ENCODE assay signal across 8 cellular contexts in genomic region chr16:30922420-30922959, GRCh38. TPM values are rescaled to one million over a fixed set of nuclear protein-coding genes. Genes with fewer than 3 reads are reported as not detected.
DNase-seq lines count a peak whose midpoint lies in the region; ATAC-seq and TF ChIP-seq lines count a peak whose summit lies in the region.

No MANE protein-coding gene starts in this region.

- peaks cover 10% of the 10 kb centered on the region; the same call in 1 of the 2 replicates for H3K36me3 ChIP-seq in IMR-90 (ENCODE audit: control insufficient read depth, insufficient read depth, low read length)
- no peaks in the 10 kb centered on the region for H3K36me3 ChIP-seq in OCI-LY7 (ENCODE audit: insufficient read depth, low read length)

- peaks cover 47% of the 10 kb centered on the region for H3K36me3 Mint-ChIP-seq in Calu3 (ENCODE audit: insufficient read depth, unreplicated experiment)

- peaks cover 4% of the 10 kb centered on the region; the same call in 1 of the 2 replicates for H4K20me1 ChIP-seq in IMR-90 (ENCODE audit: insufficient read depth, low read length)
- no peaks in the 10 kb centered on the region for H4K20me1 ChIP-seq in OCI-LY7 (ENCODE audit: insufficient read depth, low read length)

- H3K27me3 Mint-ChIP-seq in Calu3 (ENCODE audit: unreplicated experiment) = no peaks in the 10 kb centered on the region

- peak overlapping the region; percentile 98 for H2AK9ac ChIP-seq in IMR-90 (replicated peaks; ENCODE audit: low read depth, low read length, poor library complexity)

- H3K9ac ChIP-seq in IMR-90 (ENCODE audit: low read depth, low read length) = peak overlapping the region; percentile 77

- peak overlapping the region; percentile 92 for H2BK120ac ChIP-seq in IMR-90 (ENCODE audit: low read depth, low read length)

- H3K4me2 ChIP-seq in IMR-90 (ENCODE audit: low read depth, low read length) = peak overlapping the region; percentile 73
- peak overlapping the region; percentile 87 for H3K4me2 ChIP-seq in OCI-LY7 (ENCODE audit: low read length)

- TF ChIP-seq RAD21 in IMR-90 (IDR thresholded peaks at IDR 0.05; ENCODE audit: low read length) = no peak

- 1% methylated on average over 15 of the region's 42 CpGs; no CpG with 5 or more reads in 1 of the 2 experiments for WGBS in IMR-90 (ENCODE audit: extremely low coverage in 2 of 2, insufficient read length in 1 of 2), 2 experiments

- peak overlapping the region; percentile 96 for H4K5ac ChIP-seq in IMR-90 (ENCODE audit: low read depth, low read length)

- no peaks in the 10 kb centered on the region for H3K9me1 ChIP-seq in IMR-90 (ENCODE audit: insufficient read depth, low read length)

- H4K8ac ChIP-seq in IMR-90 (ENCODE audit: low read depth in 2 of 2, low read length in 2 of 2) = peak overlapping the region; percentile 83 to 99

- H2AK5ac ChIP-seq in IMR-90 (ENCODE audit: low read depth, low read length) = peak overlapping the region; percentile 100

- peak overlapping the region; percentile 94 for H3K14ac ChIP-seq in IMR-90 (replicated peaks; ENCODE audit: low read depth, low read length)

- peak overlapping the region; percentile 98 for H3K4ac ChIP-seq in IMR-90 (ENCODE audit: low read depth, low read length)

- no peaks in the 10 kb centered on the region for H3K9me2 ChIP-seq in OCI-LY7 (ENCODE audit: insufficient read depth, low read length)

- intact Hi-C loops in Calu3 (cut with micrococcal nuclease; ENCODE audit: unreplicated experiment) = loop anchor here (1.0 to 5.0 kb wide), 2 partner anchors 78 to 160 kb away; partner anchors contain the start of genes CFAP119 and RNF40
- intact Hi-C loops in IMR-90 (cut with micrococcal nuclease) = loop anchor here (5.0 kb wide), 2 partner anchors 160 to 225 kb away; partner anchors contain the start of genes CFAP119, RNF40 and SRCAP
- intact Hi-C loops in OCI-LY7 (cut with micrococcal nuclease; ENCODE audit: unreplicated experiment) = loop anchor here (1.0 to 2.0 kb wide), 6 partner anchors 34 to 264 kb away; partner anchors contain the start of genes CFAP119, FBRS, RNF40 and SETD1A

- CTCF ChIA-PET in Calu3 (lab: Charles Lee) = interaction anchor here (0.9 kb wide), 1 partner anchor 117 kb away, joined by 3 read pairs; no protein-coding TSS in a partner anchor
- CTCF ChIA-PET in IMR-90 (lab: Yijun Ruan, JAX) = interaction anchor here (0.7 kb wide), 1 partner anchor 943 kb away, joined by 3 read pairs; no protein-coding TSS in a partner anchor
- CTCF ChIA-PET in OCI-LY7 (lab: Charles Lee; ENCODE audit: unreplicated experiment) = no interaction called here

- H3K4me1 ChIP-seq in IMR-90 (ENCODE audit: control insufficient read depth, insufficient read depth, low read length) = peaks cover 2% of the 10 kb centered on the region; the same call in 1 of the 2 replicates
- H3K4me1 ChIP-seq in OCI-LY7 (ENCODE audit: insufficient read depth, low read length, poor library complexity, severe bottlenecking) = peaks cover 14% of the 10 kb centered on the region
- peaks cover 21% of the 10 kb centered on the region for H3K4me1 ChIP-seq in mononuclear cell (ENCODE audit: insufficient read depth, low read length)

- peak overlapping the region; percentile 98 for H4K91ac ChIP-seq in IMR-90 (ENCODE audit: insufficient read depth, low read depth, low read length)

- H3K23ac ChIP-seq in IMR-90 (ENCODE audit: low read depth, low read length) = peak overlapping the region; percentile 87

- H3K79me1 ChIP-seq in IMR-90 (ENCODE audit: low read depth in 1 of 2, low read length in 2 of 2) = peaks cover 4 to 37% of the 10 kb centered on the region in 2 experiments; a peak in 2 of 4 replicates

- H3K27me3 ChIP-seq in IMR-90 (ENCODE audit: control insufficient read depth, insufficient read depth, low read length) = no peaks in the 10 kb centered on the region
- H3K27me3 ChIP-seq in mononuclear cell (ENCODE audit: insufficient read depth, low read length) = no peaks in the 10 kb centered on the region

- H3K27ac ChIP-seq in IMR-90 (ENCODE audit: insufficient read depth, low read length) (peak overlapping the region; percentile 94), OCI-LY7 (ENCODE audit: low read depth, low read length, poor library complexity, severe bottlenecking) (peak overlapping the region; percentile 74)

- BruUV-seq in Calu3 (replicated peaks; lab: Mats Ljungman, UMichigan) = TSS peak; percentile 62
- BruUV-seq in IMR-90 (replicated peaks; lab: Mats Ljungman, UMichigan) = TSS peak; percentile 50
- BruUV-seq in OCI-LY7 (replicated peaks; lab: Mats Ljungman, UMichigan) = TSS peak; percentile 79

- H3K18ac ChIP-seq in IMR-90 (ENCODE audit: low read depth, low read length) = peak overlapping the region; percentile 88

- H3K27ac Mint-ChIP-seq in Calu3 (ENCODE audit: unreplicated experiment) = peak overlapping the region; percentile 100

- H3K9me3 ChIP-seq in IMR-90 (ENCODE audit: control insufficient read depth, insufficient read depth, low read length) (no peaks in the 10 kb centered on the region), OCI-LY7 (ENCODE audit: low read length) (no peaks in the 10 kb centered on the region), mononuclear cell (ENCODE audit: low read depth, low read length) (no peaks in the 10 kb centered on the region)

- TF ChIP-seq CTCF in Calu3 (IDR thresholded peaks at IDR 0.05; ENCODE audit: unreplicated experiment) (no peak), IMR-90 (conservative IDR thresholded peaks at IDR 0.05; ENCODE audit: low read depth, low read length) (no peak), OCI-LY7 (conservative IDR thresholded peaks at IDR 0.05; ENCODE audit: low read length) (no peak), epithelial cell of esophagus (IDR thresholded peaks at IDR 0.05; ENCODE audit: insufficient read depth, low read depth, low read length, missing control alignments) (no peak)

- peak overlapping the region; percentile 92 for H3K56ac ChIP-seq in IMR-90 (ENCODE audit: extremely low read depth, insufficient read depth, low read length)

- in situ Hi-C loops in IMR-90 (cut with MboI; ENCODE audit: low sequenced_read_pairs) = no loop called here

- no peak for TF ChIP-seq POLR2A in IMR-90 (IDR thresholded peaks at IDR 0.05; ENCODE audit: low read depth, low read length)

- ATAC-seq in GM21529 (IDR thresholded peaks at IDR 0.05; ENCODE audit: unreplicated experiment) (peak; percentile 64), IMR-90 (ENCODE audit: low read depth) (peak; percentile 80)

- H2AFZ ChIP-seq in IMR-90 (replicated peaks; ENCODE audit: low read length, poor library complexity) = peak overlapping the region; percentile 99
- H2AFZ ChIP-seq in OCI-LY7 (ENCODE audit: low read length) = peak overlapping the region; percentile 72

- H3K4me1 Mint-ChIP-seq in Calu3 (ENCODE audit: low read depth, unreplicated experiment) = peaks cover 26% of the 10 kb centered on the region

- peak overlapping the region; percentile 65 for H2BK20ac ChIP-seq in IMR-90 (ENCODE audit: low read depth, low read length)

- peak overlapping the region; percentile 94; the same call in 2 of the 3 replicates for H2BK15ac ChIP-seq in IMR-90 (ENCODE audit: low read depth, low read length)

- POLR2A ChIA-PET in IMR-90 (lab: Charles Lee; ENCODE audit: unreplicated experiment) (interaction anchor here (0.7 kb wide), 1 partner anchor 15 kb away, joined by 3 read pairs; no protein-coding TSS in a partner anchor), OCI-LY7 (lab: Charles Lee) (no interaction called here)

- no peaks in the 10 kb centered on the region for H3K9me3 Mint-ChIP-seq in Calu3 (ENCODE audit: low read depth, unreplicated experiment)

- H3K4me3 ChIP-seq in IMR-90 (ENCODE audit: insufficient read depth, low read depth, low read length) (peak overlapping the region; percentile 59), OCI-LY7 (ENCODE audit: low read depth, low read length, poor library complexity, severe bottlenecking) (peak overlapping the region; percentile 74), epithelial cell of esophagus (ENCODE audit: low read length) (peak overlapping the region; percentile 74), mononuclear cell (ENCODE audit: low read length) (peak overlapping the region; percentile 73)

- dilution Hi-C loops in IMR-90 (cut with HindIII; ENCODE audit: low sequenced_read_pairs, unreplicated experiment) = no loop called here

- DNase-seq in Calu3 = peak; percentile 100
- peak; percentile 99 for DNase-seq in IMR-90
- peak; percentile 99 for DNase-seq in OCI-LY7 (ENCODE audit: low spot score)
- peak; percentile 98 for DNase-seq in activated T-cell treated with anti-CD3 and anti-CD28 coated beads for 48 hours (ENCODE audit: low read depth)
- DNase-seq in epithelial cell of esophagus (ENCODE audit: low read depth) = peak; percentile 100
- peak; percentile 98 to 100 for DNase-seq in stimulated activated CD8-positive, alpha-beta memory T cell treated with anti-CD3 and anti-CD28 coated beads, Interleukin-2, amount 100 ng/mL, for 48 hours (ENCODE audit: low read depth in 2 of 2)

- H2BK5ac ChIP-seq in IMR-90 (ENCODE audit: low read depth, low read length, poor library complexity, severe bottlenecking) = peak overlapping the region; percentile 97

- no peaks in the 10 kb centered on the region for H3K79me2 ChIP-seq in OCI-LY7 (ENCODE audit: insufficient read depth, low read depth, low read length)

- H3K4me3 Mint-ChIP-seq in Calu3 (ENCODE audit: low read depth, unreplicated experiment) = peak overlapping the region; percentile 94

RNA-seq across cellular contexts. Expression of gene FBXL19, which starts 0.9 kb away (rescaled TPM):
- total RNA-seq in Calu3 (2022) = 43.2 and 45.7 TPM in 2 replicates
- total RNA-seq in IMR-90 (2012; rRNA removed) = 5.0 and 5.8 TPM in 2 replicates
- polyA plus RNA-seq in IMR-90 (2012; rRNA removed) = 13.8 and 19.6 TPM in 2 replicates
- 14.1 and 16.6 TPM in 2 replicates for polyA plus RNA-seq in IMR-90 (2012; cell fraction: cytosol; rRNA removed)
- 29.8 and 57.4 TPM in 2 replicates for polyA plus RNA-seq in IMR-90 (2012; cell fraction: nucleus; rRNA removed; ENCODE audit: low replicate concordance)
- total RNA-seq in OCI-LY7 (2014; rRNA removed; shearing (Covaris generic)) = 16.1 and 16.2 TPM in 2 replicates
- total RNA-seq in OCI-LY7 (2022) = 30.2 and 34.8 TPM in 2 replicates
- 5.4 TPM for total RNA-seq in mononuclear cell

RNA-seq across cellular contexts. Expression of gene CTF1, which starts 26.1 kb away (rescaled TPM):
- total RNA-seq in Calu3 (2022) (1.9 and 2.3 TPM in 2 replicates), IMR-90 (2012; rRNA removed) (0.18 and 0.56 TPM in 2 replicates), OCI-LY7 (2022) (0.46 and 0.68 TPM in 2 replicates), mononuclear cell (0.21 TPM)
- polyA plus RNA-seq in IMR-90 (2012; rRNA removed) = 12.9 and 13.8 TPM in 2 replicates
- 12.9 and 21.8 TPM in 2 replicates for polyA plus RNA-seq in IMR-90 (2012; cell fraction: cytosol; rRNA removed)
- polyA plus RNA-seq in IMR-90 (2012; cell fraction: nucleus; rRNA removed; ENCODE audit: low replicate concordance) = 10.8 and 14.0 TPM in 2 replicates
- total RNA-seq in OCI-LY7 (2014; rRNA removed; shearing (Covaris generic)) = 0.09 and 0.21 TPM in 2 replicates

RNA-seq across cellular contexts. Expression of gene ORAI3, which starts 26.4 kb away (rescaled TPM):
- total RNA-seq in Calu3 (2022) = 14.7 and 15.4 TPM in 2 replicates
- 6.8 and 6.9 TPM in 2 replicates for total RNA-seq in IMR-90 (2012; rRNA removed)
- polyA plus RNA-seq in IMR-90 (2012; rRNA removed) = 16.9 TPM in 2 replicates
- polyA plus RNA-seq in IMR-90 (2012; cell fraction: cytosol; rRNA removed) = 16.1 and 29.4 TPM in 2 replicates
- 12.4 and 15.2 TPM in 2 replicates for polyA plus RNA-seq in IMR-90 (2012; cell fraction: nucleus; rRNA removed; ENCODE audit: low replicate concordance)
- total RNA-seq in OCI-LY7 (2014; rRNA removed; shearing (Covaris generic)) = 5.7 and 7.8 TPM in 2 replicates
- total RNA-seq in OCI-LY7 (2022) = 16.3 and 18.3 TPM in 2 replicates
- total RNA-seq in mononuclear cell = 11.3 TPM

RNA-seq across cellular contexts. Expression of gene BCL7C, which starts 28.6 kb away (rescaled TPM):
- total RNA-seq in Calu3 (2022) = 22.5 and 26.6 TPM in 2 replicates
- total RNA-seq in IMR-90 (2012; rRNA removed) = 32.3 and 38.6 TPM in 2 replicates
- polyA plus RNA-seq in IMR-90 (2012; rRNA removed) = 34.9 and 54.4 TPM in 2 replicates
- 31.1 and 41.3 TPM in 2 replicates for polyA plus RNA-seq in IMR-90 (2012; cell fraction: cytosol; rRNA removed)
- 14.9 and 16.0 TPM in 2 replicates for polyA plus RNA-seq in IMR-90 (2012; cell fraction: nucleus; rRNA removed; ENCODE audit: low replicate concordance)
- 17.8 and 20.6 TPM in 2 replicates for total RNA-seq in OCI-LY7 (2014; rRNA removed; shearing (Covaris generic))
- 11.0 and 11.5 TPM in 2 replicates for total RNA-seq in OCI-LY7 (2022)
- total RNA-seq in mononuclear cell = 17.0 TPM

RNA-seq across cellular contexts. Expression of gene SETD1A, which starts 35.1 kb away (rescaled TPM):
- total RNA-seq in Calu3 (2022) (28.8 and 30.5 TPM in 2 replicates), IMR-90 (2012; rRNA removed) (0.54 and 0.56 TPM in 2 replicates), OCI-LY7 (2022) (35.7 and 36.0 TPM in 2 replicates), mononuclear cell (16.1 TPM)
- 5.8 and 6.5 TPM in 2 replicates for polyA plus RNA-seq in IMR-90 (2012; rRNA removed)
- 3.3 and 4.8 TPM in 2 replicates for polyA plus RNA-seq in IMR-90 (2012; cell fraction: cytosol; rRNA removed)
- polyA plus RNA-seq in IMR-90 (2012; cell fraction: nucleus; rRNA removed; ENCODE audit: low replicate concordance) = 16.4 and 29.7 TPM in 2 replicates
- total RNA-seq in OCI-LY7 (2014; rRNA removed; shearing (Covaris generic)) = 8.6 and 9.0 TPM in 2 replicates

Comparison
In these comparisons a context has a peak if more than half of its experiments do, and no peak if none do; other contexts are left out.
1. Peak in every context shown above with its lines: DNase-seq, ATAC-seq, H3K4me3 ChIP-seq and H3K27ac ChIP-seq.